8 cellular contexts compared by ENCODE assay signal in the genomic region with DNA sequence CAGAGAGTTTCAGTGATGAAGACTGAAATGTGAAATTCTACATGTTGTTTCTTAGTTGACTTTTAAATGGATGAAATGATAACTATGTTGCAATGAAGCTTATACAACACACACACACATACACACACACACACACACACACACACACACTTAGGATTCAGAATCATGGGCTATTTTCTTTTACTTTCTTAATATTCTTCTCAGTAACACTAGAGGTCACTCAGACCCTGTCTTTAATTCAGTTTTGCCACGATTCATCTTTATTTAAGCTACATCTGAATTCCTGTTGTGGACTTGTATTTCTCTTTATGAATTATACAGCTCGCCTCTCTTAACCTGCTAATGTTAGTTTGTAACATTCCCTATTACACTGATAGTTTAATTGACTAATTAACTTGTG.
DNase-seq lines count a peak whose midpoint lies in the region; ATAC-seq and TF ChIP-seq lines count a peak whose summit lies in the region.

No MANE protein-coding gene starts in this region.

- H4K20me1 ChIP-seq in fibroblast of lung (ENCODE audit: control insufficient read depth, extremely low read depth, insufficient read depth, low read length) = no peaks in the 10 kb centered on the region

- no peak overlapping the region for H3K27ac ChIP-seq in fibroblast of lung (ENCODE audit: insufficient read depth, low read length)

- CTCF ChIA-PET in AG04449 (lab: Yijun Ruan, JAX) = interaction anchor here (1.2 to 2.2 kb wide), 2 partner anchors 11 to 29 kb away, joined by 4 to 7 read pairs; no protein-coding TSS in a partner anchor

- no peaks in the 10 kb centered on the region for H3K79me2 ChIP-seq in fibroblast of lung (ENCODE audit: control insufficient read depth, insufficient read depth, low read length)

- H3K27me3 ChIP-seq in fibroblast of lung (ENCODE audit: control insufficient read depth, insufficient read depth, low read length) = no peaks in the 10 kb centered on the region

- POLR2A ChIA-PET in AG04449 (lab: Yijun Ruan, JAX) = no interaction called here

- no peaks in the 10 kb centered on the region for H3K36me3 ChIP-seq in fibroblast of lung (ENCODE audit: control insufficient read depth, insufficient read depth, low read length)

- DNase-seq in AG04449 (ENCODE audit: low read depth, low spot score) (peak; percentile 4), NCI-H526 treated with DMSO at 0.1 percent for 48 hours (lab: John Stamatoyannopoulos, UW) (peak; percentile 13), fibroblast of lung (ENCODE audit: low read depth in 2 of 2) (peak; percentile 33 to 49), T1000 (lab: John Stamatoyannopoulos, UW) (no peak), NCI-H1436 (lab: John Stamatoyannopoulos, UW) (no peak)
- no peak for DNase-seq in activated CD4-positive, CD25-positive, alpha-beta regulatory T cell (lab: John Stamatoyannopoulos, UW)

- no peak overlapping the region for H3K9ac ChIP-seq in fibroblast of lung (ENCODE audit: insufficient read depth, low read length)

- H3K9me3 ChIP-seq in fibroblast of lung (ENCODE audit: control insufficient read depth, insufficient read depth, low read depth, low read length) = no peaks in the 10 kb centered on the region

- H3K4me3 ChIP-seq in AG04449 (ENCODE audit: low read depth, low read length) (no peak overlapping the region), fibroblast of lung (replicated peaks in 1 of 4; ENCODE audit: control extremely low read depth in 1 of 4, insufficient read depth in 1 of 4, low read depth in 3 of 4, low read length in 4 of 4) (no peak overlapping the region)

- TF ChIP-seq CTCF in AG04449 (IDR thresholded peaks at IDR 0.05; ENCODE audit: insufficient read depth, low read length, missing control alignments) = no peak
- TF ChIP-seq CTCF in fibroblast of lung (conservative IDR thresholded peaks at IDR 0.05 in 1 of 2, IDR thresholded peaks at IDR 0.05 in 1 of 2; ENCODE audit: low read depth in 1 of 2, low read length in 2 of 2) = peak; percentile 14 to 15

- no peaks in the 10 kb centered on the region for H3K4me1 ChIP-seq in fibroblast of lung (ENCODE audit: control insufficient read depth, extremely low read depth, insufficient read depth, low read length)

- no peak overlapping the region for H2AFZ ChIP-seq in fibroblast of lung (ENCODE audit: low read length)

- no peak overlapping the region for H3K4me2 ChIP-seq in fibroblast of lung (ENCODE audit: extremely low read depth, insufficient read depth, low read length)

- ATAC-seq in GM19395 (IDR thresholded peaks at IDR 0.05; ENCODE audit: unreplicated experiment) (peak; percentile 63), HG03457 (IDR thresholded peaks at IDR 0.05; ENCODE audit: unreplicated experiment) (no peak)

Comparison
In these comparisons a context has a peak if more than half of its experiments do, and no peak if none do; other contexts are left out.
1. DNase-seq: peak in AG04449 (single experiment), NCI-H526 treated with DMSO at 0.1 percent for 48 hours (single experiment) and fibroblast of lung (2 of 2); none in T1000 (single experiment), NCI-H1436 (single experiment) and activated CD4-positive, CD25-positive, alpha-beta regulatory T cell (0 of 4).